Comparison of ENCODE assay signal across 1 cellular context in genomic region chr19:17070912-17071311, GRCh38.
TF ChIP-seq lines count a peak whose summit lies in the region.

No MANE protein-coding gene starts in this region.

TF ChIP-seq in IMR-90, 13 proteins besides CTCF, POLR2A, EP300 and RAD21:
- no peak for TF ChIP-seq RFX5 (IDR thresholded peaks at IDR 0.05; ENCODE audit: low read depth, low read length)
- no peak for TF ChIP-seq MAFK (IDR thresholded peaks at IDR 0.05; ENCODE audit: low read depth, low read length)
- TF ChIP-seq SMC3 (IDR thresholded peaks at IDR 0.05; ENCODE audit: low read depth, low read length), result no peak
- no peak for TF ChIP-seq FOS (IDR thresholded peaks at IDR 0.05; ENCODE audit: low read depth, low read length)
- TF ChIP-seq, protein P1, sequence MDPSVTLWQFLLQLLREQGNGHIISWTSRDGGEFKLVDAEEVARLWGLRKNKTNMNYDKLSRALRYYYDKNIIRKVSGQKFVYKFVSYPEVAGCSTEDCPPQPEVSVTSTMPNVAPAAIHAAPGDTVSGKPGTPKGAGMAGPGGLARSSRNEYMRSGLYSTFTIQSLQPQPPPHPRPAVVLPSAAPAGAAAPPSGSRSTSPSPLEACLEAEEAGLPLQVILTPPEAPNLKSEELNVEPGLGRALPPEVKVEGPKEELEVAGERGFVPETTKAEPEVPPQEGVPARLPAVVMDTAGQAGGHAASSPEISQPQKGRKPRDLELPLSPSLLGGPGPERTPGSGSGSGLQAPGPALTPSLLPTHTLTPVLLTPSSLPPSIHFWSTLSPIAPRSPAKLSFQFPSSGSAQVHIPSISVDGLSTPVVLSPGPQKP (IDR thresholded peaks at IDR 0.05; ENCODE audit: borderline replicate concordance, low read depth, low read length), result no peak
- TF ChIP-seq USF2 (IDR thresholded peaks at IDR 0.05; ENCODE audit: low read depth, low read length), result no peak
- TF ChIP-seq CHD1 (IDR thresholded peaks at IDR 0.05; ENCODE audit: low read depth, low read length), result no peak
- TF ChIP-seq MXI1 (IDR thresholded peaks at IDR 0.05; ENCODE audit: borderline replicate concordance, low read depth, low read length), result no peak
TF ChIP-seq in IMR-90: peak in this region for 0.
